8 cellular contexts compared by ENCODE assay signal in genomic region chr7:2843711-2844152, GRCh38. TPM values are rescaled to one million over a fixed set of nuclear protein-coding genes. Genes with fewer than 3 reads are reported as not detected.
DNase-seq lines count a peak whose midpoint lies in the region; ATAC-seq and TF ChIP-seq lines count a peak whose summit lies in the region.

No MANE protein-coding gene starts in this region.

- peaks cover 8% of the 10 kb centered on the region; the same call in 1 of the 2 replicates for H3K36me3 ChIP-seq in ACC112 (ENCODE audit: insufficient read depth, low read length)

- H3K79me2 ChIP-seq in ACC112 (ENCODE audit: control insufficient read depth, insufficient read depth, low read length, unreplicated experiment): peaks cover 45% of the 10 kb centered on the region

- peaks cover 11% of the 10 kb centered on the region for H3K4me1 ChIP-seq in ACC112 (ENCODE audit: control insufficient read depth, insufficient read depth, low read length, unreplicated experiment)

- DNase-seq in NB4 (ENCODE audit: low read depth) (peak; percentile 59), left ventricle myocardium superior (peak; percentile 61), retinal pigment epithelial cell (ENCODE audit: low read depth) (no peak), NCI-H2081 treated with DMSO at 0.1 percent for 48 hours (lab: John Stamatoyannopoulos, UW) (no peak)
- DNase-seq in activated naive CD4-positive, alpha-beta T cell treated with Interleukin-2 at 50 U/mL for 16 hours: peak; percentile 35

- ATAC-seq in GM19372 (IDR thresholded peaks at IDR 0.05; ENCODE audit: low read depth, unreplicated experiment): peak; percentile 23
- no peak for ATAC-seq in left ventricle myocardium superior
- ATAC-seq in GM19467 (IDR thresholded peaks at IDR 0.05; ENCODE audit: unreplicated experiment): no peak

- H3K4me3 ChIP-seq in ACC112 (ENCODE audit: low read depth, low read length): peak overlapping the region; percentile 84
- peak overlapping the region; percentile 54 for H3K4me3 ChIP-seq in NB4 (ENCODE audit: low read depth, low read length)
- peak overlapping the region; percentile 64 for H3K4me3 ChIP-seq in retinal pigment epithelial cell (ENCODE audit: low read length)

- no peak for TF ChIP-seq POLR2A in NB4 (IDR thresholded peaks at IDR 0.05; ENCODE audit: extremely low read depth, insufficient read length)

- H2AFZ ChIP-seq in ACC112 (ENCODE audit: low read length, unreplicated experiment): no peak overlapping the region

- H3K27ac ChIP-seq in ACC112 (ENCODE audit: low read depth, low read length): no peak overlapping the region

- intact Hi-C loops in left ventricle myocardium superior (cut with micrococcal nuclease): loop anchor here (10.0 kb wide), 1 partner anchor 79 kb away; no protein-coding TSS in a partner anchor

- no peaks in the 10 kb centered on the region for H3K27me3 ChIP-seq in ACC112 (ENCODE audit: insufficient read depth, low read length)

- TF ChIP-seq CTCF in NB4 (IDR thresholded peaks at IDR 0.05; ENCODE audit: low read depth, low read length) (no peak), retinal pigment epithelial cell (conservative IDR thresholded peaks at IDR 0.05; ENCODE audit: low read depth, low read length) (no peak)

RNA-seq across cellular contexts. Expression of gene GNA12, which starts 0.4 kb away (rescaled TPM):
- total RNA-seq in left ventricle myocardium superior: 40.4 TPM

Comparison
In these comparisons a context has a peak if more than half of its experiments do, and no peak if none do; other contexts are left out.
1. DNase-seq: peak in NB4 (single experiment), activated naive CD4-positive, alpha-beta T cell treated with Interleukin-2 at 50 U/mL for 16 hours (single experiment) and left ventricle myocardium superior (single experiment); none in retinal pigment epithelial cell (single experiment) and NCI-H2081 treated with DMSO at 0.1 percent for 48 hours (single experiment).
2. Peak in every context shown above with its lines, with median percentiles within 50 percentile points of each other: H3K4me3 ChIP-seq.